ENCODE assay signal across 12 cellular contexts in the genomic region with DNA sequence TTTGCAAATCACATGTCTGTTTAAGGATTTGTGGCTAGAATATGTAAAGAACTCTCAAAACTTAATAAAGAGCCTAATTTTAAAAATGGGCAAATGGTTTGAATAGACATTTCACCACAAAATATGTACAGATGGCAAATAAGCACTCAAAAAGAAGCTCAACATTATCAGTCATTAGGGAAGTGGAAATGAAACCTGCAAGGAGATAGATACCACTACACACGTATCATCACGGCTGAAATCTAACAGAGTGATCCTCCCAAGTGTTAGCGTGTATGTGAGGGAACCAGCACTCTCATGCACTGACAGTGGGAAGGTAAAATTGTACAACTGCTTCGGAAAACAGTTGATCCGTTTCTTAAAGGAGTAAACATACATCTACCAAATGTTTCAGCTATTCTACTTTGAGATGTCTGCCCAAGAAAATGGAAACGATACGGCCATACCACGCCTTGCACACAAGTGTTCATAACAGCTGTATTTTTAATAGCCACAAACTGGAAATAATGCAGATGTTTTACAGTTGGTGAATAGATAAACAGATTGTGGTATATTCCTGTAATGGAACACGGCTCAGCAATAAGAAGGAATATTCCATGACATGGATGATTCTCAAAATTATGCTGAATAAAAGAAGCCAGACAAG. TPM values are rescaled to one million over a fixed set of nuclear protein-coding genes. Genes with fewer than 3 reads are reported as not detected.
A peak's percentile ranks its signal among the peaks of the same experiment; 100 is the strongest.
DNase-seq lines count a peak whose midpoint lies in the region; ATAC-seq, FAIRE-seq and TF ChIP-seq lines count a peak whose summit lies in the region.
"Had no signal": no experiment of that assay in that cellular context is flagged by ENCODE, and none has a peak within 500 bp of the region (broad histone marks: within the 10 kb centered on the region; RNA-seq: fewer than 3 reads in every experiment).

No MANE protein-coding gene starts in this region.

- no peaks in the 10 kb centered on the region for H3K27me3 Mint-ChIP-seq in stimulated activated memory B cell treated with anti-CD40 and anti-IgM and Interleukin-4, amounts not matched to agents 10 μg/mL and 1 μg/mL and 100 μg/mL, for 72 hours
- H3K27me3 Mint-ChIP-seq in CD14-positive monocyte (ENCODE audit: low read depth in 3 of 3): peaks cover 17 to 27% (median 22%) of the 10 kb centered on the region in 3 donors

- intact Hi-C loops in ovary (cut with DNase I) (no loop called here), CD14-positive monocyte (cut with micrococcal nuclease) (no loop called here)

- ATAC-seq in HG02623 (IDR thresholded peaks at IDR 0.05; ENCODE audit: unreplicated experiment) (peak; percentile 98), HG03457 (IDR thresholded peaks at IDR 0.05; ENCODE audit: unreplicated experiment) (peak; percentile 96)
- peak; percentile 97 for ATAC-seq in stimulated activated memory B cell treated with anti-CD40 and anti-IgM and Interleukin-4, amounts not matched to agents 10 μg/mL and 1 μg/mL and 100 μg/mL, for 72 hours
- no peak for ATAC-seq in activated naive CD4-positive, alpha-beta T cell treated with anti-CD3 and anti-CD28 coated beads, Interleukin-2, amount 50 U/mL, for 72 hours
- ATAC-seq: activated CD8-positive, alpha-beta T cell treated with anti-CD3 and anti-CD28 coated beads, Interleukin-2, amount 10 ng/mL, durations not matched to agents 7 days and 5 days; left colon had no signal

- no peak overlapping the region for H3K4me3 ChIP-seq in ovary

- peak overlapping the region; percentile 22 for H3K4me3 Mint-ChIP-seq in stimulated activated memory B cell treated with anti-CD40 and anti-IgM and Interleukin-4, amounts not matched to agents 10 μg/mL and 1 μg/mL and 100 μg/mL, for 72 hours
- H3K4me3 Mint-ChIP-seq in CD14-positive monocyte: no peak overlapping the region
- H3K4me3 Mint-ChIP-seq: activated CD8-positive, alpha-beta T cell treated with anti-CD3 and anti-CD28 coated beads, Interleukin-2, amount 10 ng/mL, durations not matched to agents 7 days and 5 days; HFFc6 had no signal

- peak; percentile 93 for FAIRE-seq in GM19239 (lab: Jason Lieb, UNC)

- TF ChIP-seq POLR2A in ovary (IDR thresholded peaks at IDR 0.05): no peak

- WGBS in ovary, 3 donors: 82 to 86% (median 83%) methylated on average over 9 of the region's 9 CpGs

- TF ChIP-seq CTCF in ovary (IDR thresholded peaks at IDR 0.05) (no peak), CD14-positive monocyte (IDR thresholded peaks at IDR 0.05) (no peak)

- no peaks in the 10 kb centered on the region for H3K36me3 Mint-ChIP-seq in stimulated activated memory B cell treated with anti-CD40 and anti-IgM and Interleukin-4, amounts not matched to agents 10 μg/mL and 1 μg/mL and 100 μg/mL, for 72 hours
- H3K36me3 Mint-ChIP-seq in activated naive CD4-positive, alpha-beta T cell treated with anti-CD3 and anti-CD28 coated beads, Interleukin-2, amount 50 U/mL, for 72 hours: no peaks in the 10 kb centered on the region
- H3K36me3 Mint-ChIP-seq in CD14-positive monocyte: no peaks in the 10 kb centered on the region

- no peaks in the 10 kb centered on the region for H3K9me3 Mint-ChIP-seq in stimulated activated memory B cell treated with anti-CD40 and anti-IgM and Interleukin-4, amounts not matched to agents 10 μg/mL and 1 μg/mL and 100 μg/mL, for 72 hours
- no peaks in the 10 kb centered on the region for H3K9me3 Mint-ChIP-seq in activated naive CD4-positive, alpha-beta T cell treated with anti-CD3 and anti-CD28 coated beads, Interleukin-2, amount 50 U/mL, for 72 hours
- H3K9me3 Mint-ChIP-seq in CD14-positive monocyte: peaks cover 0 to 2% (median 0%) of the 10 kb centered on the region in 7 donors
- H3K9me3 Mint-ChIP-seq: HFFc6 had no signal

- peaks cover 26% of the 10 kb centered on the region for H3K4me1 Mint-ChIP-seq in stimulated activated memory B cell treated with anti-CD40 and anti-IgM and Interleukin-4, amounts not matched to agents 10 μg/mL and 1 μg/mL and 100 μg/mL, for 72 hours
- no peaks in the 10 kb centered on the region for H3K4me1 Mint-ChIP-seq in CD14-positive monocyte

- no peak for TF ChIP-seq EP300 in ovary (IDR thresholded peaks at IDR 0.05)

- H3K27ac Mint-ChIP-seq in stimulated activated memory B cell treated with anti-CD40 and anti-IgM and Interleukin-4, amounts not matched to agents 10 μg/mL and 1 μg/mL and 100 μg/mL, for 72 hours: peak overlapping the region; percentile 76
- H3K27ac Mint-ChIP-seq in activated naive CD4-positive, alpha-beta T cell treated with anti-CD3 and anti-CD28 coated beads, Interleukin-2, amount 50 U/mL, for 72 hours: no peak overlapping the region
- no peak overlapping the region for H3K27ac Mint-ChIP-seq in CD14-positive monocyte
- H3K27ac Mint-ChIP-seq: activated CD8-positive, alpha-beta T cell treated with anti-CD3 and anti-CD28 coated beads, Interleukin-2, amount 10 ng/mL, durations not matched to agents 7 days and 5 days; HFFc6 had no signal

- DNase-seq in GM19239 (ENCODE audit: insufficient read length, low spot score): peak; percentile 58
- no peak for DNase-seq in activated naive CD4-positive, alpha-beta T cell treated with anti-CD3 and anti-CD28 coated beads, Interleukin-2, amount 50 U/mL, for 72 hours (ENCODE audit: low spot score in 2 of 2)
- no peak for DNase-seq in ovary
- DNase-seq in CD14-positive monocyte (ENCODE audit: low spot score): no peak
- DNase-seq: activated CD8-positive, alpha-beta T cell treated with anti-CD3 and anti-CD28 coated beads, Interleukin-2, amount 10 ng/mL, durations not matched to agents 7 days and 5 days; DND-41; HFFc6; left colon; NCI-H1436 treated with DMSO at 0.1 percent for 48 hours had no signal

- H3K27me3 ChIP-seq in ovary: no peaks in the 10 kb centered on the region

- H3K36me3 ChIP-seq in ovary: no peaks in the 10 kb centered on the region

- peaks cover 2% of the 10 kb centered on the region for H3K4me1 ChIP-seq in ovary (ENCODE audit: insufficient read depth)

- no peak overlapping the region for H3K27ac ChIP-seq in ovary

- no peaks in the 10 kb centered on the region for H3K9me3 ChIP-seq in ovary

RNA-seq across cellular contexts. Expression of a gene that starts 14.5 kb away (rescaled TPM):
- total RNA-seq in activated naive CD4-positive, alpha-beta T cell treated with anti-CD3 and anti-CD28 coated beads, Interleukin-2, amount 50 U/mL, for 72 hours: 10 to 100 TPM; 69.5 to 82.5 TPM
- total RNA-seq in ovary: 10 to 100 TPM; 46.6 to 58.5 (median 53.8) TPM
- polyA plus RNA-seq in ovary: 10 to 100 TPM; 27.6 to 49.6 TPM
- polyA plus RNA-seq in CD14-positive monocyte: 1 to 10 TPM; 4.6 to 6.1 TPM

Comparison
In these comparisons a context has a peak if more than half of its experiments do, and no peak if none do; other contexts are left out.
1. ATAC-seq: peak in HG02623 (single experiment), HG03457 (single experiment) and stimulated activated memory B cell treated with anti-CD40 and anti-IgM and Interleukin-4, amounts not matched to agents 10 μg/mL and 1 μg/mL and 100 μg/mL, for 72 hours (single experiment); none in activated naive CD4-positive, alpha-beta T cell treated with anti-CD3 and anti-CD28 coated beads, Interleukin-2, amount 50 U/mL, for 72 hours (0 of 2).